Comparison of ENCODE assay signal across 18 cellular contexts in genomic region chr1:69846267-69846666, GRCh38.
DNase-seq lines count a peak whose midpoint lies in the region; FAIRE-seq and TF ChIP-seq lines count a peak whose summit lies in the region.
"Had no signal": no experiment of that assay in that cellular context is flagged by ENCODE, and none has a peak within 500 bp of the region (broad histone marks: within the 10 kb centered on the region; RNA-seq: fewer than 3 reads in every experiment).

No MANE protein-coding gene starts in this region.

- H3K9me3 ChIP-seq in neural progenitor cell (ENCODE audit: low read depth) = no peaks in the 10 kb centered on the region
- H3K9me3 ChIP-seq: BLaER1 treated with 17β-estradiol and CSF1 and Interleukin-3, amounts not matched to agents 10 nM and 100 nM had no signal

- H4K20me1 ChIP-seq in neural progenitor cell (ENCODE audit: low read depth) = no peaks in the 10 kb centered on the region
- H4K20me1 ChIP-seq: BLaER1 treated with 17β-estradiol and CSF1 and Interleukin-3, amounts not matched to agents 10 nM and 100 nM had no signal

- no peak overlapping the region for H3K27ac Mint-ChIP-seq in neural progenitor cell

- H3K9ac ChIP-seq in neural progenitor cell = no peak overlapping the region
- H3K9ac ChIP-seq: BLaER1 treated with 17β-estradiol and CSF1 and Interleukin-3, amounts not matched to agents 10 nM and 100 nM had no signal

- H3K4me3 ChIP-seq in neural progenitor cell = no peak overlapping the region
- H3K4me3 ChIP-seq: BLaER1 treated with 17β-estradiol and CSF1 and Interleukin-3, amounts not matched to agents 10 nM and 100 nM; PC-9 had no signal

- peaks cover 8% of the 10 kb centered on the region for H3K4me1 ChIP-seq in neural progenitor cell
- H3K4me1 ChIP-seq: BLaER1 treated with 17β-estradiol and CSF1 and Interleukin-3, amounts not matched to agents 10 nM and 100 nM had no signal

- H3K4me3 Mint-ChIP-seq in neural progenitor cell = no peak overlapping the region

- peak; percentile 9 for DNase-seq in NCI-H1092 treated with DMSO at 0.1 percent for 48 hours (lab: John Stamatoyannopoulos, UW)
- DNase-seq in NCI-H1092 (lab: John Stamatoyannopoulos, UW) = no peak
- DNase-seq in NCI-H1105 (lab: John Stamatoyannopoulos, UW) = peak; percentile 47
- no peak for DNase-seq in caudate nucleus (lab: John Stamatoyannopoulos, UW)
- DNase-seq in neural progenitor cell (ENCODE audit: low spot score) = peak; percentile 39
- DNase-seq in OCI-M1 (lab: John Stamatoyannopoulos, UW) = no peak
- DNase-seq in HK-2 (ENCODE audit: unreplicated experiment) = no peak
- no peak for DNase-seq in GM12892 (ENCODE audit: insufficient read length)
- DNase-seq: DMS153; IMR-90; Kasumi-1; NCI-H2081 treated with DMSO at 0.1 percent for 48 hours; NCI-H524 treated with DMSO at 0.1 percent for 48 hours; NK-92 treated with Interleukin-12 subunit alpha and Interleukin-12 subunit beta, amount 100 ng/mL, for 24 hours; PC-9 had no signal

- no peak for TF ChIP-seq CTCF in neural progenitor cell (IDR thresholded peaks at IDR 0.05)

- no peaks in the 10 kb centered on the region for H3K27me3 ChIP-seq in neural progenitor cell
- H3K27me3 ChIP-seq: BLaER1 treated with 17β-estradiol and CSF1 and Interleukin-3, amounts not matched to agents 10 nM and 100 nM had no signal

- peak overlapping the region; percentile 11 for H3K4me2 ChIP-seq in neural progenitor cell
- H3K4me2 ChIP-seq: BLaER1 treated with 17β-estradiol and CSF1 and Interleukin-3, amounts not matched to agents 10 nM and 100 nM; PC-9 had no signal

- no peaks in the 10 kb centered on the region for H3K36me3 ChIP-seq in neural progenitor cell
- H3K36me3 ChIP-seq: BLaER1 treated with 17β-estradiol and CSF1 and Interleukin-3, amounts not matched to agents 10 nM and 100 nM had no signal

- H3K27ac ChIP-seq in caudate nucleus (ENCODE audit: low read depth, low read length) (peak overlapping the region; percentile 0), neural progenitor cell (no peak overlapping the region)
- H3K27ac ChIP-seq: 22Rv1; BLaER1 treated with 17β-estradiol and CSF1 and Interleukin-3, amounts not matched to agents 10 nM and 100 nM; PC-9 had no signal

- no peak overlapping the region for H2AFZ ChIP-seq in neural progenitor cell (replicated peaks)
- H2AFZ ChIP-seq: PC-9 had no signal

- no peaks in the 10 kb centered on the region for H3F3A ChIP-seq in neural progenitor cell (ENCODE audit: low read depth)

- H3K36me3 Mint-ChIP-seq in neural progenitor cell = no peaks in the 10 kb centered on the region

- no peaks in the 10 kb centered on the region for H3K79me2 ChIP-seq in neural progenitor cell (ENCODE audit: low read depth)

- no peaks in the 10 kb centered on the region for H3K9me3 Mint-ChIP-seq in neural progenitor cell

- FAIRE-seq in GM12892 (lab: Jason Lieb, UNC) = no peak
- FAIRE-seq: GM18507 had no signal

- no peaks in the 10 kb centered on the region for H3K27me3 Mint-ChIP-seq in neural progenitor cell (ENCODE audit: insufficient read depth, low read depth)

- no peak for TF ChIP-seq POLR2A in GM12892 (IDR thresholded peaks at IDR 0.05; ENCODE audit: low read depth, low read length)

- no peaks in the 10 kb centered on the region for H3K4me1 Mint-ChIP-seq in neural progenitor cell

Comparison
In these comparisons a context has a peak if more than half of its experiments do, and no peak if none do; other contexts are left out.
1. DNase-seq: peak in NCI-H1092 treated with DMSO at 0.1 percent for 48 hours (single experiment), NCI-H1105 (single experiment) and neural progenitor cell (single experiment); none in NCI-H1092 (single experiment), caudate nucleus (0 of 61), OCI-M1 (single experiment), HK-2 (single experiment) and GM12892 (single experiment).